ENCODE assay signal across 8 cellular contexts in the genomic region with DNA sequence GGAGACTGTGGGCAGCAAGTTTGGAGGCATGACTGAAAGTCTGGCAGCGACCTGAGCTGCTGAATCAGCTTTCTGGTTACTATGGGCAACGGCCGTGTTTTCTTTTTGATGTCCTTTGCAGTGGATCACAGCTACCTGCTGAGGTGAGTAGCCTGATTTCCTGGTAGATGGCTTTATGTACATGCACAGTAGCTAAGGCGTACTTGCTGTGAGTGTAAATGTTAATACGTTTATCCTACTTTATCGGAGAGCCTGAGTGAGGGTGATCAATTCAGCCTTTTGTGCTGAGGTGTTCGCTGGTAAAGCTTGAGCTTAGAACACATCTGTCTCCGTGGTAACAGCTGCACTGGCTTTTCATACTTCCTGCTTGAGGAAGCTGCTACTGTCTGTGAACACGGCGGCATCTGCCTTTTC.
A peak's percentile ranks its signal among the peaks of the same experiment; 100 is the strongest.
DNase-seq lines count a peak whose midpoint lies in the region; TF ChIP-seq lines count a peak whose summit lies in the region.
"Not testable (repeated sequence)": the region's sequence is repeated elsewhere in the genome, so short reads cannot be mapped to it uniquely, and the experiment has no call there.

No MANE protein-coding gene starts in this region.

- not testable (repeated sequence) for H4K8ac ChIP-seq in trophoblast cell (ENCODE audit: low read depth, low read length)

- not testable (repeated sequence) for H4K12ac ChIP-seq in trophoblast cell (ENCODE audit: low read depth, low read length)

- H3K79me2 ChIP-seq in trophoblast cell (ENCODE audit: control insufficient read depth, insufficient read depth, low read length, poor library complexity) = not testable (repeated sequence)

- not testable (repeated sequence) for H3K18ac ChIP-seq in trophoblast cell (ENCODE audit: low read length)

- not testable (repeated sequence) for H2AK5ac ChIP-seq in trophoblast cell (ENCODE audit: low read length)

- not testable (repeated sequence) for H3K27me3 Mint-ChIP-seq in activated T-helper 1 cell treated with anti-CD3 and anti-CD28 coated beads, Interleukin-12 subunit alpha, Interleukin-12 subunit beta, Interleukin-2, Interleukin-4 antibody, amounts not matched to agents 30 ng/mL and 10 ng/mL and 1 ng/mL, durations not matched to agents 14 hours and 24 hours and 36 hours (ENCODE audit: insufficient read depth)
- peaks cover 48% of the 10 kb centered on the region for H3K27me3 Mint-ChIP-seq in MCF 10A (ENCODE audit: insufficient read depth, unreplicated experiment)

- H3K27ac Mint-ChIP-seq in activated T-helper 1 cell treated with anti-CD3 and anti-CD28 coated beads, Interleukin-12 subunit alpha, Interleukin-12 subunit beta, Interleukin-2, Interleukin-4 antibody, amounts not matched to agents 30 ng/mL and 10 ng/mL and 1 ng/mL, durations not matched to agents 14 hours and 24 hours and 36 hours = peak overlapping the region; percentile 77
- H3K27ac Mint-ChIP-seq in MCF 10A (ENCODE audit: low read depth, unreplicated experiment) = peak overlapping the region; percentile 35

- H2AFZ ChIP-seq in trophoblast cell (ENCODE audit: insufficient read depth, low read length, poor library complexity) = not testable (repeated sequence)

- not testable (repeated sequence) for H2BK5ac ChIP-seq in trophoblast cell (ENCODE audit: low read depth, low read length, poor library complexity)

- not testable (repeated sequence) for H3K9ac ChIP-seq in trophoblast cell (ENCODE audit: low read length)

- H3K4me3 ChIP-seq in trophoblast cell (ENCODE audit: low read depth, low read length) = not testable (repeated sequence)

- H3K36me3 Mint-ChIP-seq in activated T-helper 1 cell treated with anti-CD3 and anti-CD28 coated beads, Interleukin-12 subunit alpha, Interleukin-12 subunit beta, Interleukin-2, Interleukin-4 antibody, amounts not matched to agents 30 ng/mL and 10 ng/mL and 1 ng/mL, durations not matched to agents 14 hours and 24 hours and 36 hours (ENCODE audit: low read depth); MCF 10A (ENCODE audit: insufficient read depth, unreplicated experiment): not testable (repeated sequence)

- peak overlapping the region; percentile 48 for H3K4me3 Mint-ChIP-seq in activated T-helper 1 cell treated with anti-CD3 and anti-CD28 coated beads, Interleukin-12 subunit alpha, Interleukin-12 subunit beta, Interleukin-2, Interleukin-4 antibody, amounts not matched to agents 30 ng/mL and 10 ng/mL and 1 ng/mL, durations not matched to agents 14 hours and 24 hours and 36 hours
- H3K4me3 Mint-ChIP-seq in MCF 10A (ENCODE audit: unreplicated experiment) = not testable (repeated sequence)

- not testable (repeated sequence) for BruUV-seq in MCF 10A (replicated peaks; lab: Mats Ljungman, UMichigan)

- not testable (repeated sequence) for TF ChIP-seq CTCF in MCF 10A (IDR thresholded peaks at IDR 0.05; ENCODE audit: unreplicated experiment)

- H2BK120ac ChIP-seq in trophoblast cell (ENCODE audit: insufficient read depth, low read length, poor library complexity) = not testable (repeated sequence)

- not testable (repeated sequence) for H3K27ac ChIP-seq in trophoblast cell (ENCODE audit: low read depth, low read length)

- H3K4ac ChIP-seq in trophoblast cell (ENCODE audit: low read depth, low read length) = not testable (repeated sequence)

- H3K9me3 ChIP-seq in trophoblast cell (ENCODE audit: insufficient read depth, low read depth, low read length) = not testable (repeated sequence)

- CTCF ChIA-PET in MCF 10A (lab: Yijun Ruan, JAX) = interaction anchor here (0.6 kb wide), 1 partner anchor 97 kb away, joined by 3 read pairs; no protein-coding TSS in a partner anchor

- not testable (repeated sequence) for H4K91ac ChIP-seq in trophoblast cell (ENCODE audit: low read depth, low read length)

- not testable (repeated sequence) for H3K36me3 ChIP-seq in trophoblast cell (ENCODE audit: control insufficient read depth in 1 of 2, insufficient read depth in 2 of 2, low read length in 2 of 2)

- no CpG with 5 or more reads among the region's 10 CpGs for WGBS in trophoblast cell (ENCODE audit: extremely low coverage, insufficient coverage, insufficient read length)

- H3K4me1 ChIP-seq in trophoblast cell (ENCODE audit: control insufficient read depth in 1 of 2, insufficient read depth in 2 of 2, low read length in 2 of 2) = not testable (repeated sequence)

- intact Hi-C loops in activated T-helper 1 cell treated with anti-CD3 and anti-CD28 coated beads, Interleukin-12 subunit alpha, Interleukin-12 subunit beta, Interleukin-2, Interleukin-4 antibody, amounts not matched to agents 30 ng/mL and 10 ng/mL and 1 ng/mL, durations not matched to agents 14 hours and 24 hours and 36 hours (cut with micrococcal nuclease); MCF 10A (cut with micrococcal nuclease): not testable (repeated sequence)

- POLR2A ChIA-PET in MCF 10A (lab: Yijun Ruan, JAX) = not testable (repeated sequence)

- H3K27me3 ChIP-seq in trophoblast cell (ENCODE audit: insufficient read depth, low read length) = not testable (repeated sequence)

- H3K23ac ChIP-seq in trophoblast cell (ENCODE audit: low read length) = not testable (repeated sequence)

- H3K4me2 ChIP-seq in trophoblast cell (ENCODE audit: low read length) = not testable (repeated sequence)

- DNase-seq in DMS153 (lab: John Stamatoyannopoulos, UW) (peak; percentile 10), NCI-H2227 treated with DMSO at 0.1 percent for 48 hours (lab: John Stamatoyannopoulos, UW) (peak; percentile 18), islet precursor cell (peak; percentile 58), trophoblast cell (peak; percentile 3 to 32)
- DNase-seq in activated CD4-positive, alpha-beta T cell treated with anti-CD3 and anti-CD28 coated beads for 1 hour = peak; percentile 31
- peak; percentile 19 for DNase-seq in activated T-helper 1 cell treated with anti-CD3 and anti-CD28 coated beads, Interleukin-12 subunit alpha, Interleukin-12 subunit beta, Interleukin-2, Interleukin-4 antibody, amounts not matched to agents 30 ng/mL and 10 ng/mL and 1 ng/mL, durations not matched to agents 14 hours and 24 hours and 36 hours (ENCODE audit: low spot score)
- not testable (repeated sequence) for DNase-seq in MCF 10A (ENCODE audit: unreplicated experiment)
- peak; percentile 29 for DNase-seq in stimulated activated CD8-positive, alpha-beta memory T cell treated with anti-CD3 and anti-CD28 coated beads, Interleukin-4, amount 100 ng/mL, for 48 hours

- H2BK12ac ChIP-seq in trophoblast cell (ENCODE audit: low read length) = not testable (repeated sequence)

- H3K4me1 Mint-ChIP-seq in activated T-helper 1 cell treated with anti-CD3 and anti-CD28 coated beads, Interleukin-12 subunit alpha, Interleukin-12 subunit beta, Interleukin-2, Interleukin-4 antibody, amounts not matched to agents 30 ng/mL and 10 ng/mL and 1 ng/mL, durations not matched to agents 14 hours and 24 hours and 36 hours (ENCODE audit: low read depth) = peaks cover 16% of the 10 kb centered on the region
- not testable (repeated sequence) for H3K4me1 Mint-ChIP-seq in MCF 10A (ENCODE audit: insufficient read depth, unreplicated experiment)

- not testable (repeated sequence) for H3K14ac ChIP-seq in trophoblast cell (ENCODE audit: low read length)

- not testable (repeated sequence) for H3K9me3 Mint-ChIP-seq in activated T-helper 1 cell treated with anti-CD3 and anti-CD28 coated beads, Interleukin-12 subunit alpha, Interleukin-12 subunit beta, Interleukin-2, Interleukin-4 antibody, amounts not matched to agents 30 ng/mL and 10 ng/mL and 1 ng/mL, durations not matched to agents 14 hours and 24 hours and 36 hours; MCF 10A (ENCODE audit: unreplicated experiment)

- H3K79me1 ChIP-seq in trophoblast cell (ENCODE audit: low read length) = not testable (repeated sequence)
